In the genomic region with DNA sequence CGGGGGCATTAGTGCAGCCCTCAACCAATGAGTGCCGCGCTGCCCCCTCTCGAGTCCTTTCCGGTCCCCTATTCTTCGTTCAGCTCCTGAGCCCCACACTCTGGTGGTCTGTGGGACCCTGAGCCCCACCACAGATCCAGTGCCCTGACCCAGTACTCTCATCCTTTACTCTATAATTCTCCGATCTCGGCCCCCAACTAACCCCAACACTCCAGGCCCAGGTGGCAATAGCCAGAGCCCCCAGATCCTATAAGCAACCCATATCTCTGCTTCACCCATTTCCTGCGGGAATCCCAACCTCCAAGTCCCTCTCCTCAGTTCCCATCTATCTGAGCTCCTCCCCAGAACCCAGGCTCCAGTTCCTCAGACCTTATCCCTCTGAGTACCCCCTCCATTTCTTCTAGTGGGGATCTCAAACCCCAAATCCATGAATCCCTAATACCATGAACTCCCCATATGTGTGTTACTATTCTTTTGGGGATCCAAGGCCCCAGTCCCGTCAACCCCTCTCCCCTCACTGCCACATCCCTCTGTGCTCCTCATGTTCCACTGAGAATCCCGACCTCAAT, we compare ENCODE assay signal across 1 cellular context.
TF ChIP-seq lines count a peak whose summit lies in the region.

No MANE protein-coding gene starts in this region.

TF ChIP-seq in GM23338, 12 proteins besides CTCF, POLR2A, EP300 and RAD21 (continued from another document):
- TF ChIP-seq JUNB (IDR thresholded peaks at IDR 0.05; ENCODE audit: unreplicated experiment): no peak
- no peak for TF ChIP-seq ETS1 (IDR thresholded peaks at IDR 0.05)
- no peak for TF ChIP-seq REST (IDR thresholded peaks at IDR 0.05; ENCODE audit: unreplicated experiment)
- TF ChIP-seq, protein P1, sequence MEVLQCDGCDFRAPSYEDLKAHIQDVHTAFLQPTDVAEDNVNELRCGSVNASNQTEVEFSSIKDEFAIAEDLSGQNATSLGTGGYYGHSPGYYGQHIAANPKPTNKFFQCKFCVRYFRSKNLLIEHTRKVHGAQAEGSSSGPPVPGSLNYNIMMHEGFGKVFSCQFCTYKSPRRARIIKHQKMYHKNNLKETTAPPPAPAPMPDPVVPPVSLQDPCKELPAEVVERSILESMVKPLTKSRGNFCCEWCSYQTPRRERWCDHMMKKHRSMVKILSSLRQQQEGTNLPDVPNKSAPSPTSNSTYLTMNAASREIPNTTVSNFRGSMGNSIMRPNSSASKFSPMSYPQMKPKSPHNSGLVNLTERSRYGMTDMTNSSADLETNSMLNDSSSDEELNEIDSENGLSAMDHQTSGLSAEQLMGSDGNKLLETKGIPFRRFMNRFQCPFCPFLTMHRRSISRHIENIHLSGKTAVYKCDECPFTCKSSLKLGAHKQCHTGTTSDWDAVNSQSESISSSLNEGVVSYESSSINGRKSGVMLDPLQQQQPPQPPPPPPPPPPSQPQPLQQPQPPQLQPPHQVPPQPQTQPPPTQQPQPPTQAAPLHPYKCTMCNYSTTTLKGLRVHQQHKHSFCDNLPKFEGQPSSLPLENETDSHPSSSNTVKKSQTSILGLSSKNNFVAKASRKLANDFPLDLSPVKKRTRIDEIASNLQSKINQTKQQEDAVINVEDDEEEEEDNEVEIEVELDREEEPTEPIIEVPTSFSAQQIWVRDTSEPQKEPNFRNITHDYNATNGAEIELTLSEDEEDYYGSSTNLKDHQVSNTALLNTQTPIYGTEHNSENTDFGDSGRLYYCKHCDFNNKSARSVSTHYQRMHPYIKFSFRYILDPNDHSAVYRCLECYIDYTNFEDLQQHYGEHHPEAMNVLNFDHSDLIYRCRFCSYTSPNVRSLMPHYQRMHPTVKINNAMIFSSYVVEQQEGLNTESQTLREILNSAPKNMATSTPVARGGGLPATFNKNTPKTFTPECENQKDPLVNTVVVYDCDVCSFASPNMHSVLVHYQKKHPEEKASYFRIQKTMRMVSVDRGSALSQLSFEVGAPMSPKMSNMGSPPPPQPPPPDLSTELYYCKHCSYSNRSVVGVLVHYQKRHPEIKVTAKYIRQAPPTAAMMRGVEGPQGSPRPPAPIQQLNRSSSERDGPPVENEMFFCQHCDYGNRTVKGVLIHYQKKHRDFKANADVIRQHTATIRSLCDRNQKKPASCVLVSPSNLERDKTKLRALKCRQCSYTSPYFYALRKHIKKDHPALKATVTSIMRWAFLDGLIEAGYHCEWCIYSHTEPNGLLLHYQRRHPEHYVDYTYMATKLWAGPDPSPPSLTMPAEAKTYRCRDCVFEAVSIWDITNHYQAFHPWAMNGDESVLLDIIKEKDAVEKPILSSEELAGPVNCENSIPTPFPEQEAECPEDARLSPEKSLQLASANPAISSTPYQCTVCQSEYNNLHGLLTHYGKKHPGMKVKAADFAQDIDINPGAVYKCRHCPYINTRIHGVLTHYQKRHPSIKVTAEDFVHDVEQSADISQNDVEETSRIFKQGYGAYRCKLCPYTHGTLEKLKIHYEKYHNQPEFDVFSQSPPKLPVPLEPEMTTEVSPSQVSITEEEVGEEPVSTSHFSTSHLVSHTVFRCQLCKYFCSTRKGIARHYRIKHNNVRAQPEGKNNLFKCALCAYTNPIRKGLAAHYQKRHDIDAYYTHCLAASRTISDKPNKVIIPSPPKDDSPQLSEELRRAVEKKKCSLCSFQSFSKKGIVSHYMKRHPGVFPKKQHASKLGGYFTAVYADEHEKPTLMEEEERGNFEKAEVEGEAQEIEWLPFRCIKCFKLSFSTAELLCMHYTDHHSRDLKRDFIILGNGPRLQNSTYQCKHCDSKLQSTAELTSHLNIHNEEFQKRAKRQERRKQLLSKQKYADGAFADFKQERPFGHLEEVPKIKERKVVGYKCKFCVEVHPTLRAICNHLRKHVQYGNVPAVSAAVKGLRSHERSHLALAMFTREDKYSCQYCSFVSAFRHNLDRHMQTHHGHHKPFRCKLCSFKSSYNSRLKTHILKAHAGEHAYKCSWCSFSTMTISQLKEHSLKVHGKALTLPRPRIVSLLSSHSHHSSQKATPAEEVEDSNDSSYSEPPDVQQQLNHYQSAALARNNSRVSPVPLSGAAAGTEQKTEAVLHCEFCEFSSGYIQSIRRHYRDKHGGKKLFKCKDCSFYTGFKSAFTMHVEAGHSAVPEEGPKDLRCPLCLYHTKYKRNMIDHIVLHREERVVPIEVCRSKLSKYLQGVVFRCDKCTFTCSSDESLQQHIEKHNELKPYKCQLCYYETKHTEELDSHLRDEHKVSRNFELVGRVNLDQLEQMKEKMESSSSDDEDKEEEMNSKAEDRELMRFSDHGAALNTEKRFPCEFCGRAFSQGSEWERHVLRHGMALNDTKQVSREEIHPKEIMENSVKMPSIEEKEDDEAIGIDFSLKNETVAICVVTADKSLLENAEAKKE (CRISPR knock-in tag; IDR thresholded peaks at IDR 0.05): no peak
- no peak for TF ChIP-seq CREB1 (CRISPR knock-in tag; IDR thresholded peaks at IDR 0.05; ENCODE audit: low read depth)
